Comparison of ENCODE assay signal across 1 cellular context in the genomic region with DNA sequence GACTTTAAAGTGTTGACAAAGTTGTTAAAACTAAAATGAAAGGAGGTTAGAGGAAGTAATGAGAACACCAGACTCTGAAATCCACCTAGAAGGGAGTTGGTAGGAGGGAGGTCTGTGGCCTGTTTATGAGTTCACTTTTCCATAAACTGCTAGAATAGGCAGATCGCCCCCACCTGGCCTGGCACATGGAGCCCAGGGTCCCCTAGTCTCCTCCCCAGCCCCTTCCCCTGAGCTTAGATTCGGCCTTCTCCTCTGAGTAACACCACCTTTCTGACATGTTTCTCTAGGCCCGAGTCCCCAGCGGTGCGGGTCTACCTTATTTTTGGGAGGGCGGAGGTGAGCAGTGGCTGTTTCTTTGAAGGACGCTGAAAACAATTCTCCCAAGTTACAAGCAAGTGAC.
TF ChIP-seq lines count a peak whose summit lies in the region.

No MANE protein-coding gene starts in this region.

TF ChIP-seq in IMR-90, 13 proteins besides CTCF, POLR2A, EP300 and RAD21 (continued from another document):
- TF ChIP-seq MAZ (IDR thresholded peaks at IDR 0.05; ENCODE audit: borderline replicate concordance, low read depth, low read length) (no peak), FOS (IDR thresholded peaks at IDR 0.05; ENCODE audit: low read depth, low read length) (no peak), MXI1 (IDR thresholded peaks at IDR 0.05; ENCODE audit: borderline replicate concordance, low read depth, low read length) (no peak), CEBPB (IDR thresholded peaks at IDR 0.05; ENCODE audit: low read depth, low read length) (no peak)
- TF ChIP-seq, protein P1, sequence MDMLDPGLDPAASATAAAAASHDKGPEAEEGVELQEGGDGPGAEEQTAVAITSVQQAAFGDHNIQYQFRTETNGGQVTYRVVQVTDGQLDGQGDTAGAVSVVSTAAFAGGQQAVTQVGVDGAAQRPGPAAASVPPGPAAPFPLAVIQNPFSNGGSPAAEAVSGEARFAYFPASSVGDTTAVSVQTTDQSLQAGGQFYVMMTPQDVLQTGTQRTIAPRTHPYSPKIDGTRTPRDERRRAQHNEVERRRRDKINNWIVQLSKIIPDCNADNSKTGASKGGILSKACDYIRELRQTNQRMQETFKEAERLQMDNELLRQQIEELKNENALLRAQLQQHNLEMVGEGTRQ (IDR thresholded peaks at IDR 0.05; ENCODE audit: low read depth, low read length) = no peak
